Comparison of ENCODE assay signal across 1 cellular context in genomic region chr3:33717866-33718594, GRCh38.
TF ChIP-seq lines count a peak whose summit lies in the region.

TSS of gene CLASP2 (minus strand) at chr3:33718254. CDS start at chr3:33718002, 252 bp downstream.

TF ChIP-seq in K562, 482 proteins besides CTCF, POLR2A, EP300 and RAD21 (continued from another document and continues in another):
- TF ChIP-seq TFAP4 (CRISPR knock-in tag; IDR thresholded peaks at IDR 0.05; ENCODE audit: borderline replicate concordance) (peak; percentile 11; the same call in 1 of the 2 replicates), NR2F6 (CRISPR knock-in tag; IDR thresholded peaks at IDR 0.05) (peak; percentile 48; the same call in 1 of the 2 replicates), STAG1 (CRISPR knock-in tag; IDR thresholded peaks at IDR 0.05; ENCODE audit: borderline replicate concordance) (no peak), ZNF24 (IDR thresholded peaks at IDR 0.05) (0 out of 2 replicates have a peak, but pooled peaks have one; percentile 23), SRSF3 (IDR thresholded peaks at IDR 0.05; ENCODE audit: insufficient read depth, low read length) (no peak), ELF2 (CRISPR knock-in tag; IDR thresholded peaks at IDR 0.05) (0 out of 2 replicates have a peak, but pooled peaks have one; percentile 13), RBM22 (IDR thresholded peaks at IDR 0.05; ENCODE audit: low read depth, low read length, poor library complexity, severe bottlenecking) (no peak), SMARCC2 (IDR thresholded peaks at IDR 0.05; ENCODE audit: low read depth) (0 out of 2 replicates have a peak, but pooled peaks have one; percentile 24), ZFP36 (IDR thresholded peaks at IDR 0.05; ENCODE audit: low read depth, low read length, partially characterized antibody) (no peak), THRB (CRISPR knock-in tag; conservative IDR thresholded peaks at IDR 0.05) (peak; percentile 75; the same call in 1 of the 2 replicates), TBL1XR1 (IDR thresholded peaks at IDR 0.05; ENCODE audit: low read length in 2 of 2) (peak in 1 of 2 experiments; percentile 77; a peak in 2 of 4 replicates), PRMT5 (CRISPR knock-in tag; IDR thresholded peaks at IDR 0.05) (no peak), MAX (CRISPR knock-in tag; IDR thresholded peaks at IDR 0.05) (peak; percentile 71), TAF1 (IDR thresholded peaks at IDR 0.05; ENCODE audit: control insufficient read depth, extremely low read depth, insufficient read depth, low read length, severe bottlenecking) (peak; percentile 81), E2F8 (IDR thresholded peaks at IDR 0.05; ENCODE audit: low read depth, partially characterized antibody) (no peak), TBP (optimal IDR thresholded peaks at IDR 0.05; ENCODE audit: low read depth, low read length) (peak; percentile 73), ZBTB40 (IDR thresholded peaks at IDR 0.05) (no peak), ZBTB40 (CRISPR knock-in tag; IDR thresholded peaks at IDR 0.05) (no peak), ZNF282 (CRISPR knock-in tag; IDR thresholded peaks at IDR 0.05) (0 out of 2 replicates have a peak, but pooled peaks have one; percentile 40), TCFL5 (CRISPR knock-in tag; conservative IDR thresholded peaks at IDR 0.05) (no peak), ETS1 (conservative IDR thresholded peaks at IDR 0.05; ENCODE audit: control insufficient read depth, low read depth, low read length) (no peak), NCOR1 (IDR thresholded peaks at IDR 0.05) (peak; percentile 39; the same call in 1 of the 2 replicates), CREBBP (IDR thresholded peaks at IDR 0.05; ENCODE audit: low read depth, low read length) (no peak), ZNF778 (CRISPR knock-in tag; IDR thresholded peaks at IDR 0.05) (no peak), ILK (tag; IDR thresholded peaks at IDR 0.05; ENCODE audit: borderline replicate concordance, low read depth) (no peak), EGR1 (conservative IDR thresholded peaks at IDR 0.05) (peak; percentile 96), HOXB6 (CRISPR knock-in tag; IDR thresholded peaks at IDR 0.05; ENCODE audit: borderline replicate concordance) (no peak), POLR2AphosphoS5 (IDR thresholded peaks at IDR 0.05; ENCODE audit: control insufficient read depth, insufficient read depth, low read depth, low read length) (peak; percentile 85), KDM4B (IDR thresholded peaks at IDR 0.05; ENCODE audit: borderline replicate concordance in 2 of 2, low read depth in 1 of 2) (peak in 1 of 2 experiments; percentile 53; a peak in 1 of 4 replicates), HMGN3 (IDR thresholded peaks at IDR 0.05; ENCODE audit: borderline replicate concordance, extremely low read depth, insufficient read length, low read depth, low read length) (peak; percentile 87), MTA1 (IDR thresholded peaks at IDR 0.05; ENCODE audit: borderline replicate concordance) (peak; percentile 39; the same call in 1 of the 2 replicates), CTCFL (IDR thresholded peaks at IDR 0.05; ENCODE audit: borderline replicate concordance, insufficient read depth, low read depth, low read length, poor library complexity, severe bottlenecking) (no peak)
